Comparison of ENCODE assay signal across 12 cellular contexts in genomic region chr20:24738981-24739633, GRCh38.
DNase-seq lines count a peak whose midpoint lies in the region; ATAC-seq and TF ChIP-seq lines count a peak whose summit lies in the region.
"Had no signal": no experiment of that assay in that cellular context is flagged by ENCODE, and none has a peak within 500 bp of the region (broad histone marks: within the 10 kb centered on the region; RNA-seq: fewer than 3 reads in every experiment).

No MANE protein-coding gene starts in this region.

- in situ Hi-C loops in HAP-1 (cut with MboI; ENCODE audit: low sequenced_read_pairs), result no loop called here

- peak overlapping the region; percentile 41 for H3K4me3 ChIP-seq in thymus (ENCODE audit: low read length)
- no peak overlapping the region for H3K4me3 ChIP-seq in HAP-1
- H3K4me3 ChIP-seq: spleen had no signal

- no peaks in the 10 kb centered on the region for H3K36me3 Mint-ChIP-seq in activated naive CD4-positive, alpha-beta T cell treated with anti-CD3 and anti-CD28 coated beads, Interleukin-2, amount 10 ng/mL, durations not matched to agents 7 days and 5 days
- H3K36me3 Mint-ChIP-seq in HFFc6 (ENCODE audit: low read depth), result no peaks in the 10 kb centered on the region
- no peaks in the 10 kb centered on the region for H3K36me3 Mint-ChIP-seq in activated T-cell treated with anti-CD3 and anti-CD28 coated beads, Interleukin-2, amount 50 U/mL, for 72 hours (ENCODE audit: insufficient read depth in 2 of 2)

- H3K27me3 ChIP-seq in thymus (ENCODE audit: control insufficient read depth, insufficient read depth) (no peaks in the 10 kb centered on the region), HAP-1 (ENCODE audit: low read depth) (no peaks in the 10 kb centered on the region; the same call in 1 of the 2 replicates)
- H3K27me3 ChIP-seq: spleen had no signal

- peaks cover 7% of the 10 kb centered on the region for H3K27me3 Mint-ChIP-seq in activated naive CD4-positive, alpha-beta T cell treated with anti-CD3 and anti-CD28 coated beads, Interleukin-2, amount 10 ng/mL, durations not matched to agents 7 days and 5 days
- H3K27me3 Mint-ChIP-seq in HFFc6 (ENCODE audit: insufficient read depth), result peaks cover 14% of the 10 kb centered on the region
- H3K27me3 Mint-ChIP-seq in activated T-cell treated with anti-CD3 and anti-CD28 coated beads, Interleukin-2, amount 50 U/mL, for 72 hours (ENCODE audit: low read depth), result no peaks in the 10 kb centered on the region

- no peak for TF ChIP-seq CTCF in HFFc6 (IDR thresholded peaks at IDR 0.05)

- H3K4me3 Mint-ChIP-seq in activated naive CD4-positive, alpha-beta T cell treated with anti-CD3 and anti-CD28 coated beads, Interleukin-2, amount 10 ng/mL, durations not matched to agents 7 days and 5 days, result peak overlapping the region; percentile 50
- peak overlapping the region; percentile 14; the same call in 1 of the 2 replicates for H3K4me3 Mint-ChIP-seq in HFFc6
- H3K4me3 Mint-ChIP-seq in activated T-cell treated with anti-CD3 and anti-CD28 coated beads, Interleukin-2, amount 50 U/mL, for 72 hours, result peak overlapping the region; percentile 42 to 54
- H3K4me3 Mint-ChIP-seq: endodermal cell had no signal

- CTCF ChIA-PET in activated naive CD4-positive, alpha-beta T cell treated with anti-CD3 and anti-CD28 coated beads, Interleukin-2, amount 10 ng/mL, durations not matched to agents 7 days and 5 days (lab: Charles Lee), result no interaction called here

- ATAC-seq in activated T-cell treated with anti-CD3 and anti-CD28 coated beads, Interleukin-2, amount 50 U/mL, for 72 hours (replicated peaks in 1 of 2), result peak; percentile 60 to 64
- ATAC-seq: HCT116 had no signal

- H3K4me1 ChIP-seq in thymus (ENCODE audit: control insufficient read depth, insufficient read depth, low read length) (peaks cover 40% of the 10 kb centered on the region), HAP-1 (no peaks in the 10 kb centered on the region)

- H3K9me3 ChIP-seq in thymus (ENCODE audit: control insufficient read depth), result no peaks in the 10 kb centered on the region
- no peaks in the 10 kb centered on the region for H3K9me3 ChIP-seq in HAP-1
- H3K9me3 ChIP-seq: spleen had no signal

- H3K4me1 Mint-ChIP-seq in activated naive CD4-positive, alpha-beta T cell treated with anti-CD3 and anti-CD28 coated beads, Interleukin-2, amount 10 ng/mL, durations not matched to agents 7 days and 5 days, result peaks cover 22% of the 10 kb centered on the region
- H3K4me1 Mint-ChIP-seq in HFFc6 (ENCODE audit: low read depth), result peaks cover 9% of the 10 kb centered on the region; the same call in 1 of the 2 replicates
- peaks cover 12% of the 10 kb centered on the region for H3K4me1 Mint-ChIP-seq in activated T-cell treated with anti-CD3 and anti-CD28 coated beads, Interleukin-2, amount 50 U/mL, for 72 hours (ENCODE audit: low read depth)

- WGBS in thymus, result 42% methylated on average over 7 of the region's 7 CpGs

- H3K9me3 Mint-ChIP-seq in activated naive CD4-positive, alpha-beta T cell treated with anti-CD3 and anti-CD28 coated beads, Interleukin-2, amount 10 ng/mL, durations not matched to agents 7 days and 5 days, result no peaks in the 10 kb centered on the region
- H3K9me3 Mint-ChIP-seq in HFFc6, result no peaks in the 10 kb centered on the region
- no peaks in the 10 kb centered on the region for H3K9me3 Mint-ChIP-seq in activated T-cell treated with anti-CD3 and anti-CD28 coated beads, Interleukin-2, amount 50 U/mL, for 72 hours
- H3K9me3 Mint-ChIP-seq: endodermal cell had no signal

- H3K27ac Mint-ChIP-seq in activated naive CD4-positive, alpha-beta T cell treated with anti-CD3 and anti-CD28 coated beads, Interleukin-2, amount 10 ng/mL, durations not matched to agents 7 days and 5 days, result peak overlapping the region; percentile 88
- H3K27ac Mint-ChIP-seq in HFFc6, result no peak overlapping the region
- H3K27ac Mint-ChIP-seq in activated T-cell treated with anti-CD3 and anti-CD28 coated beads, Interleukin-2, amount 50 U/mL, for 72 hours, result peak overlapping the region; percentile 53
- H3K27ac Mint-ChIP-seq: endodermal cell had no signal

- H3K36me3 ChIP-seq in thymus (ENCODE audit: control insufficient read depth, insufficient read depth) (no peaks in the 10 kb centered on the region), HAP-1 (replicated peaks) (no peaks in the 10 kb centered on the region)
- H3K36me3 ChIP-seq: spleen had no signal

- peak; percentile 27 for DNase-seq in activated naive CD4-positive, alpha-beta T cell treated with anti-CD3 and anti-CD28 coated beads, Interleukin-2, amount 10 ng/mL, durations not matched to agents 7 days and 5 days
- DNase-seq in activated naive CD4-positive, alpha-beta T cell treated with Interleukin-2 at 50 U/mL for 16 hours, result no peak
- DNase-seq in HFFc6 (no peak), COLO829 (ENCODE audit: low spot score) (no peak), SW 1271 (lab: John Stamatoyannopoulos, UW) (no peak), HAP-1 (ENCODE audit: low spot score in 2 of 2) (no peak)
- DNase-seq in activated T-cell treated with anti-CD3 and anti-CD28 coated beads, Interleukin-2, amount 50 U/mL, for 72 hours, result peak in 1 of 2 donors; percentile 11
- DNase-seq: endodermal cell, NCI-H1105, spleen had no signal

- peak overlapping the region; percentile 53 for H3K27ac ChIP-seq in thymus (ENCODE audit: low read depth)
- H3K27ac ChIP-seq: spleen had no signal
